In the genomic region with DNA sequence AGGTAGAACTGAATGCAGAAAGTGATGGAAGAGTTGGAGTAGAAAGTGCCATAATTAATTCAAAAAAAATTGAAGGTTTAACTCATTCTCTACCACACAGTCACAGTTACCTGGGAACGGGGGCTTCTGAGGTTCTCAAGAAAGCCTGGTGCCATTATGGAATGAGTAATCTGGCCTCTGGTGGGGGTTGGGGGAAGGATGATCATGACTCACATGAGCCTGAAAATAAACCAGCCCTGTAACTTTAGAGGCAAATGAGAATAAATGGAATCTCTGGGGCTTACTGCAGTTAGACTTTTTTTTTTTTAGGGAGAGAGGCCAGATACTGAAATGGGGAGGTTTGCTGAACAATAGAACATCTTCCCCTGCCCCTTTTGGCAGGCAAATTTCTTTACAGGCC, we compare ENCODE assay signal across 12 cellular contexts. TPM values are rescaled to one million over a fixed set of nuclear protein-coding genes. Genes with fewer than 3 reads are reported as not detected.
DNase-seq lines count a peak whose midpoint lies in the region; ATAC-seq and TF ChIP-seq lines count a peak whose summit lies in the region.
"Had no signal": no experiment of that assay in that cellular context is flagged by ENCODE, and none has a peak within 500 bp of the region (broad histone marks: within the 10 kb centered on the region; RNA-seq: fewer than 3 reads in every experiment).

No MANE protein-coding gene starts in this region.

- no peaks in the 10 kb centered on the region for H3K79me2 ChIP-seq in SK-N-SH (ENCODE audit: insufficient read depth)

- H4K20me1 ChIP-seq in SK-N-SH (ENCODE audit: insufficient read depth), result no peaks in the 10 kb centered on the region

- TF ChIP-seq CTCF in SK-N-SH (IDR thresholded peaks at IDR 0.05), result no peak
- TF ChIP-seq CTCF in tibial artery (IDR thresholded peaks at IDR 0.05), result no peak

- ATAC-seq in GM18907 (IDR thresholded peaks at IDR 0.05; ENCODE audit: unreplicated experiment), result no peak
- ATAC-seq: heart left ventricle; natural killer cell treated with Interleukin-12 subunit alpha and Interleukin-12 subunit beta and Interleukin-15 and Interleukin-18, amount 100 ng/mL, for 72 hours had no signal

- DNase-seq in H4 (ENCODE audit: low spot score), result peak; percentile 85
- DNase-seq in SK-N-SH, result peak; percentile 3
- DNase-seq in foreskin melanocyte, result peak; percentile 53
- DNase-seq in tibial artery, result peak; percentile 56 to 81
- DNase-seq in HT-29 (ENCODE audit: low spot score), result no peak
- no peak for DNase-seq in ecto neural progenitor cell (ENCODE audit: low spot score)
- no peak for DNase-seq in NCI-H524 treated with DMSO at 0.1 percent for 48 hours (lab: John Stamatoyannopoulos, UW)
- DNase-seq: heart left ventricle, KG1 had no signal

- no peak overlapping the region; the same call in 1 of the 2 replicates for H2AFZ ChIP-seq in SK-N-SH (ENCODE audit: low read depth)

- H3K27ac ChIP-seq in SK-N-SH (ENCODE audit: low read depth in 2 of 2, low read length in 1 of 2) (peak overlapping the region in 1 of 2 experiments; percentile 87; a peak in 2 of 4 replicates), tibial artery (peak overlapping the region; percentile 53)

- WGBS in SK-N-SH (ENCODE audit: low lambda C conversion rate), result 15% methylated on average over 1 of the region's 1 CpG

- CTCF ChIA-PET in SK-N-SH (lab: Yijun Ruan, JAX), result no interaction called here

- intact Hi-C loops in tibial artery (cut with DNase I; ENCODE audit: low total_unique reads), result loop anchor here (2.0 to 5.0 kb wide), 2 partner anchors 53 to 60 kb away; a partner anchor contains a TSS

- no peak overlapping the region; a peak in 1 of 4 replicates for H3K4me3 ChIP-seq in SK-N-SH (ENCODE audit: low read depth in 2 of 2, low read length in 1 of 2)
- no peak overlapping the region for H3K4me3 ChIP-seq in tibial artery
- H3K4me3 ChIP-seq: HAP-1, heart left ventricle had no signal

- H3K36me3 ChIP-seq in SK-N-SH (replicated peaks in 1 of 2; ENCODE audit: control insufficient read depth in 1 of 2, insufficient read depth in 2 of 2, low read length in 1 of 2), result peaks cover 0 to 4% of the 10 kb centered on the region in 2 experiments
- no peaks in the 10 kb centered on the region for H3K36me3 ChIP-seq in tibial artery
- H3K36me3 ChIP-seq: HAP-1 had no signal

- no peaks in the 10 kb centered on the region for H3K9me2 ChIP-seq in SK-N-SH

- TF ChIP-seq RAD21 in SK-N-SH (IDR thresholded peaks at IDR 0.05; ENCODE audit: low read length), result no peak

- peak overlapping the region; percentile 56; the same call in 1 of the 2 replicates for H3K4me2 ChIP-seq in SK-N-SH

- peaks cover 23% of the 10 kb centered on the region for H3F3A ChIP-seq in SK-N-SH (replicated peaks; ENCODE audit: insufficient read depth)

- no peaks in the 10 kb centered on the region for H3K27me3 ChIP-seq in SK-N-SH (ENCODE audit: insufficient read depth)
- H3K27me3 ChIP-seq in tibial artery, result no peaks in the 10 kb centered on the region
- H3K27me3 ChIP-seq: heart left ventricle had no signal

- H3K9me3 ChIP-seq in SK-N-SH (no peaks in the 10 kb centered on the region), tibial artery (no peaks in the 10 kb centered on the region)
- H3K9me3 ChIP-seq: HAP-1, heart left ventricle had no signal

- peak overlapping the region; percentile 2; the same call in 1 of the 2 replicates for H3K9ac ChIP-seq in SK-N-SH

- POLR2A ChIA-PET in SK-N-SH (lab: Yijun Ruan, JAX), result no interaction called here

- H3K4me1 ChIP-seq in SK-N-SH (ENCODE audit: control insufficient read depth in 1 of 2, insufficient read depth in 2 of 2, low read depth in 1 of 2, low read length in 1 of 2) (peaks cover 0 to 23% of the 10 kb centered on the region in 2 experiments; a peak in 2 of 4 replicates), tibial artery (peaks cover 0 to 52% (median 22%) of the 10 kb centered on the region in 4 donors)
- H3K4me1 ChIP-seq: HAP-1 had no signal

- TF ChIP-seq EP300 in SK-N-SH (IDR thresholded peaks at IDR 0.05; ENCODE audit: borderline replicate concordance in 1 of 2, low read depth in 1 of 2, low read length in 1 of 2), result peak in 1 of 2 experiments; percentile 68; a peak in 2 of 4 replicates

TF ChIP-seq in SK-N-SH, 30 proteins besides CTCF, POLR2A, EP300 and RAD21 (continues in another document):
- no peak for TF ChIP-seq GABPA (IDR thresholded peaks at IDR 0.05; ENCODE audit: low read depth)
- TF ChIP-seq, protein P1, sequence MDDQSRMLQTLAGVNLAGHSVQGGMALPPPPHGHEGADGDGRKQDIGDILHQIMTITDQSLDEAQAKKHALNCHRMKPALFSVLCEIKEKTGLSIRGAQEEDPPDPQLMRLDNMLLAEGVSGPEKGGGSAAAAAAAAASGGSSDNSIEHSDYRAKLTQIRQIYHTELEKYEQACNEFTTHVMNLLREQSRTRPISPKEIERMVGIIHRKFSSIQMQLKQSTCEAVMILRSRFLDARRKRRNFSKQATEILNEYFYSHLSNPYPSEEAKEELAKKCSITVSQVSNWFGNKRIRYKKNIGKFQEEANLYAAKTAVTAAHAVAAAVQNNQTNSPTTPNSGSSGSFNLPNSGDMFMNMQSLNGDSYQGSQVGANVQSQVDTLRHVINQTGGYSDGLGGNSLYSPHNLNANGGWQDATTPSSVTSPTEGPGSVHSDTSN (IDR thresholded peaks at IDR 0.05), result peak; percentile 60
- TF ChIP-seq, protein P2, sequence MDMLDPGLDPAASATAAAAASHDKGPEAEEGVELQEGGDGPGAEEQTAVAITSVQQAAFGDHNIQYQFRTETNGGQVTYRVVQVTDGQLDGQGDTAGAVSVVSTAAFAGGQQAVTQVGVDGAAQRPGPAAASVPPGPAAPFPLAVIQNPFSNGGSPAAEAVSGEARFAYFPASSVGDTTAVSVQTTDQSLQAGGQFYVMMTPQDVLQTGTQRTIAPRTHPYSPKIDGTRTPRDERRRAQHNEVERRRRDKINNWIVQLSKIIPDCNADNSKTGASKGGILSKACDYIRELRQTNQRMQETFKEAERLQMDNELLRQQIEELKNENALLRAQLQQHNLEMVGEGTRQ (IDR thresholded peaks at IDR 0.05; ENCODE audit: borderline replicate concordance, low read depth, low read length), result no peak
- TF ChIP-seq RCOR1 (IDR thresholded peaks at IDR 0.05; ENCODE audit: low read length), result no peak
- TF ChIP-seq, protein P3, sequence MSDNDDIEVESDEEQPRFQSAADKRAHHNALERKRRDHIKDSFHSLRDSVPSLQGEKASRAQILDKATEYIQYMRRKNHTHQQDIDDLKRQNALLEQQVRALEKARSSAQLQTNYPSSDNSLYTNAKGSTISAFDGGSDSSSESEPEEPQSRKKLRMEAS (IDR thresholded peaks at IDR 0.05; ENCODE audit: low read depth), result no peak
- peak; percentile 76; the same call in 1 of the 2 replicates for TF ChIP-seq MEF2A (IDR thresholded peaks at IDR 0.05; ENCODE audit: borderline replicate concordance, low read depth)
- TF ChIP-seq ELF1 (IDR thresholded peaks at IDR 0.05), result no peak
- no peak for TF ChIP-seq EZH2phosphoT487 (IDR thresholded peaks at IDR 0.05; ENCODE audit: borderline replicate concordance, low read depth)
- peak; percentile 26; the same call in 1 of the 2 replicates for TF ChIP-seq TEAD4 (IDR thresholded peaks at IDR 0.05; ENCODE audit: borderline replicate concordance, insufficient read depth)
- no peak for TF ChIP-seq GATA2 (CRISPR knock-in tag; IDR thresholded peaks at IDR 0.05)
- peak; percentile 56; the same call in 1 of the 2 replicates for TF ChIP-seq YY1 (IDR thresholded peaks at IDR 0.05; ENCODE audit: low read depth)
- TF ChIP-seq, protein P4, sequence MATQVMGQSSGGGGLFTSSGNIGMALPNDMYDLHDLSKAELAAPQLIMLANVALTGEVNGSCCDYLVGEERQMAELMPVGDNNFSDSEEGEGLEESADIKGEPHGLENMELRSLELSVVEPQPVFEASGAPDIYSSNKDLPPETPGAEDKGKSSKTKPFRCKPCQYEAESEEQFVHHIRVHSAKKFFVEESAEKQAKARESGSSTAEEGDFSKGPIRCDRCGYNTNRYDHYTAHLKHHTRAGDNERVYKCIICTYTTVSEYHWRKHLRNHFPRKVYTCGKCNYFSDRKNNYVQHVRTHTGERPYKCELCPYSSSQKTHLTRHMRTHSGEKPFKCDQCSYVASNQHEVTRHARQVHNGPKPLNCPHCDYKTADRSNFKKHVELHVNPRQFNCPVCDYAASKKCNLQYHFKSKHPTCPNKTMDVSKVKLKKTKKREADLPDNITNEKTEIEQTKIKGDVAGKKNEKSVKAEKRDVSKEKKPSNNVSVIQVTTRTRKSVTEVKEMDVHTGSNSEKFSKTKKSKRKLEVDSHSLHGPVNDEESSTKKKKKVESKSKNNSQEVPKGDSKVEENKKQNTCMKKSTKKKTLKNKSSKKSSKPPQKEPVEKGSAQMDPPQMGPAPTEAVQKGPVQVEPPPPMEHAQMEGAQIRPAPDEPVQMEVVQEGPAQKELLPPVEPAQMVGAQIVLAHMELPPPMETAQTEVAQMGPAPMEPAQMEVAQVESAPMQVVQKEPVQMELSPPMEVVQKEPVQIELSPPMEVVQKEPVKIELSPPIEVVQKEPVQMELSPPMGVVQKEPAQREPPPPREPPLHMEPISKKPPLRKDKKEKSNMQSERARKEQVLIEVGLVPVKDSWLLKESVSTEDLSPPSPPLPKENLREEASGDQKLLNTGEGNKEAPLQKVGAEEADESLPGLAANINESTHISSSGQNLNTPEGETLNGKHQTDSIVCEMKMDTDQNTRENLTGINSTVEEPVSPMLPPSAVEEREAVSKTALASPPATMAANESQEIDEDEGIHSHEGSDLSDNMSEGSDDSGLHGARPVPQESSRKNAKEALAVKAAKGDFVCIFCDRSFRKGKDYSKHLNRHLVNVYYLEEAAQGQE (IDR thresholded peaks at IDR 0.05; ENCODE audit: low read depth, low read length), result no peak
- TF ChIP-seq TCF12 (IDR thresholded peaks at IDR 0.05), result peak; percentile 80
- no peak for TF ChIP-seq NRF1 (IDR thresholded peaks at IDR 0.05; ENCODE audit: low read depth, low read length)
- no peak for TF ChIP-seq CHD2 (IDR thresholded peaks at IDR 0.05; ENCODE audit: low read length, partially characterized antibody)
- TF ChIP-seq JUND (IDR thresholded peaks at IDR 0.05), result peak; percentile 94
- no peak for TF ChIP-seq TAF1 (IDR thresholded peaks at IDR 0.05; ENCODE audit: borderline replicate concordance, low read depth, low read length)
- no peak for TF ChIP-seq MXI1 (IDR thresholded peaks at IDR 0.05; ENCODE audit: low read depth, low read length)
- no peak for TF ChIP-seq RXRA (IDR thresholded peaks at IDR 0.05; ENCODE audit: borderline replicate concordance, low read depth)
- no peak for TF ChIP-seq POLR2AphosphoS5 (IDR thresholded peaks at IDR 0.05; ENCODE audit: low read depth, low read length)
- peak; percentile 96 for TF ChIP-seq FOSL2 (IDR thresholded peaks at IDR 0.05; ENCODE audit: borderline replicate concordance, low read depth)
- TF ChIP-seq NFIC (IDR thresholded peaks at IDR 0.05; ENCODE audit: borderline replicate concordance), result 0 out of 2 replicates have a peak, but pooled peaks have one; percentile 20

RNA-seq across cellular contexts. Expression of a gene that starts 55.3 kb away (rescaled TPM):
- total RNA-seq in H4 (2014; rRNA removed; shearing (Covaris generic)), result 1.6 TPM in 1 of 2 replicates, not detected in the other
- polyA plus RNA-seq in SK-N-SH (2012; rRNA removed), result 12.0 and 21.6 TPM in 2 replicates
- 12.9 and 23.2 TPM in 2 replicates for polyA plus RNA-seq in SK-N-SH (2012; cell fraction: cytosol; rRNA removed)
- polyA plus RNA-seq in SK-N-SH (2012; cell fraction: nucleus; rRNA removed), result 25.5 and 31.9 TPM in 2 replicates
- 2.0 and 3.3 TPM in 2 replicates for total RNA-seq in HT-29 (2014; rRNA removed; shearing (Covaris generic))
- total RNA-seq: natural killer cell treated with Interleukin-12 subunit alpha and Interleukin-12 subunit beta and Interleukin-15 and Interleukin-18, amount 100 ng/mL, for 72 hours had no signal

Comparison
In these comparisons a context has a peak if more than half of its experiments do, and no peak if none do; other contexts are left out.
1. DNase-seq: peak in H4 (single experiment), SK-N-SH (single experiment), foreskin melanocyte (single experiment) and tibial artery (2 of 2); none in HT-29 (single experiment), ecto neural progenitor cell (single experiment) and NCI-H524 treated with DMSO at 0.1 percent for 48 hours (single experiment).